8 cellular contexts compared by ENCODE assay signal in genomic region chr7:1940402-1940786, GRCh38.
DNase-seq lines count a peak whose midpoint lies in the region; ATAC-seq and TF ChIP-seq lines count a peak whose summit lies in the region.

No MANE protein-coding gene starts in this region.

- no peaks in the 10 kb centered on the region for H3K27me3 ChIP-seq in Caco-2 (replicated peaks; ENCODE audit: control insufficient read depth, insufficient read depth, low read length)

- peak overlapping the region; percentile 89 for H3K27ac Mint-ChIP-seq in activated T-helper 17 cell treated with anti-CD3 and anti-CD28 coated beads, Interleukin-2, amount 50 U/mL, for 72 hours
- H3K27ac Mint-ChIP-seq in Caco-2 (ENCODE audit: unreplicated experiment), result no peak overlapping the region

- peaks cover 37% of the 10 kb centered on the region for H3K4me1 Mint-ChIP-seq in activated T-helper 17 cell treated with anti-CD3 and anti-CD28 coated beads, Interleukin-2, amount 50 U/mL, for 72 hours
- H3K4me1 Mint-ChIP-seq in Caco-2 (ENCODE audit: low read depth, unreplicated experiment), result no peaks in the 10 kb centered on the region

- no peaks in the 10 kb centered on the region for H3K27me3 Mint-ChIP-seq in activated T-helper 17 cell treated with anti-CD3 and anti-CD28 coated beads, Interleukin-2, amount 50 U/mL, for 72 hours
- H3K27me3 Mint-ChIP-seq in Caco-2 (ENCODE audit: insufficient read depth, unreplicated experiment), result no peaks in the 10 kb centered on the region

- POLR2A ChIA-PET in Caco-2 (lab: Charles Lee), result no interaction called here

- intact Hi-C loops in Caco-2 (cut with micrococcal nuclease; ENCODE audit: unreplicated experiment), result no loop called here

- peak; percentile 95 for ATAC-seq in GM18511 (IDR thresholded peaks at IDR 0.05; ENCODE audit: unreplicated experiment)
- ATAC-seq in HG02870 (IDR thresholded peaks at IDR 0.05; ENCODE audit: unreplicated experiment), result peak; percentile 85
- peak; percentile 94 for ATAC-seq in activated T-helper 17 cell treated with anti-CD3 and anti-CD28 coated beads, Interleukin-2, amount 50 U/mL, for 72 hours (replicated peaks)

- DNase-seq in hepatic stellate cell (ENCODE audit: low spot score) (peak; percentile 51), Caco-2 (no peak), NCI-H1092 treated with DMSO at 0.1 percent for 48 hours (lab: John Stamatoyannopoulos, UW) (no peak)
- peak; percentile 75 for DNase-seq in stimulated activated CD8-positive, alpha-beta memory T cell treated with anti-CD3 and anti-CD28 coated beads, Interleukin-15, amount 100 ng/mL, for 1 hour (ENCODE audit: low read depth)

- peak overlapping the region; percentile 86 for H3K4me3 Mint-ChIP-seq in activated T-helper 17 cell treated with anti-CD3 and anti-CD28 coated beads, Interleukin-2, amount 50 U/mL, for 72 hours
- H3K4me3 Mint-ChIP-seq in Caco-2 (ENCODE audit: unreplicated experiment), result no peak overlapping the region

- BruUV-seq in Caco-2 (replicated peaks; lab: Mats Ljungman, UMichigan), result no TSS peak

- H3K4me3 ChIP-seq in Caco-2 (ENCODE audit: low read depth, low read length), result no peak overlapping the region

- H3K9me3 Mint-ChIP-seq in activated T-helper 17 cell treated with anti-CD3 and anti-CD28 coated beads, Interleukin-2, amount 50 U/mL, for 72 hours, result no peaks in the 10 kb centered on the region
- H3K9me3 Mint-ChIP-seq in Caco-2 (ENCODE audit: unreplicated experiment), result no peaks in the 10 kb centered on the region

- TF ChIP-seq CTCF in Caco-2 (IDR thresholded peaks at IDR 0.05; ENCODE audit: insufficient read depth in 1 of 2, low read depth in 1 of 2, low read length in 1 of 2, severe bottlenecking in 1 of 2, unreplicated experiment in 1 of 2), result no peak

- CTCF ChIA-PET in Caco-2 (lab: Charles Lee), result no interaction called here

- no peaks in the 10 kb centered on the region for H3K4me1 ChIP-seq in Caco-2

- H3K36me3 ChIP-seq in Caco-2 (ENCODE audit: control insufficient read depth, insufficient read depth, low read length), result no peaks in the 10 kb centered on the region

- no peaks in the 10 kb centered on the region for H3K9me3 ChIP-seq in Caco-2

- peaks cover 6% of the 10 kb centered on the region for H3K36me3 Mint-ChIP-seq in activated T-helper 17 cell treated with anti-CD3 and anti-CD28 coated beads, Interleukin-2, amount 50 U/mL, for 72 hours (ENCODE audit: low read depth)
- H3K36me3 Mint-ChIP-seq in Caco-2 (ENCODE audit: insufficient read depth, unreplicated experiment), result peaks cover 36% of the 10 kb centered on the region

TF ChIP-seq in PFSK-1, 5 proteins besides CTCF, POLR2A, EP300 and RAD21:
- TF ChIP-seq SIN3A (IDR thresholded peaks at IDR 0.05; ENCODE audit: borderline replicate concordance, insufficient read depth, low read length) (no peak), FOXP2 (optimal IDR thresholded peaks at IDR 0.05; ENCODE audit: borderline replicate concordance, extremely low read depth, extremely low read length, insufficient read depth) (peak; percentile 14)

Comparison
In these comparisons a context has a peak if more than half of its experiments do, and no peak if none do; other contexts are left out.
1. DNase-seq: peak in hepatic stellate cell (single experiment) and stimulated activated CD8-positive, alpha-beta memory T cell treated with anti-CD3 and anti-CD28 coated beads, Interleukin-15, amount 100 ng/mL, for 1 hour (single experiment); none in Caco-2 (0 of 2) and NCI-H1092 treated with DMSO at 0.1 percent for 48 hours (single experiment).
2. Peak in every context shown above with its lines, with median percentiles within 50 percentile points of each other: ATAC-seq.